In genomic region chr1:167297222-167298214, GRCh38 we compare ENCODE assay signal across 12 cellular contexts.
DNase-seq lines count a peak whose midpoint lies in the region; ATAC-seq and TF ChIP-seq lines count a peak whose summit lies in the region.
"Had no signal": no experiment of that assay in that cellular context is flagged by ENCODE, and none has a peak within 500 bp of the region (broad histone marks: within the 10 kb centered on the region; RNA-seq: fewer than 3 reads in every experiment).

No MANE protein-coding gene starts in this region.

- H3K79me1 ChIP-seq in mesenchymal stem cell (replicated peaks; ENCODE audit: low read length, poor library complexity, severe bottlenecking) = peaks cover 19% of the 10 kb centered on the region

- no peak overlapping the region for H2BK15ac ChIP-seq in mesenchymal stem cell (ENCODE audit: low read depth, poor library complexity, severe bottlenecking)

- H3K23ac ChIP-seq in mesenchymal stem cell (ENCODE audit: low read length in 2 of 2) = no peak overlapping the region

- no peak overlapping the region for H2BK5ac ChIP-seq in mesenchymal stem cell (ENCODE audit: low read depth, low read length, poor library complexity, severe bottlenecking)

- no peak overlapping the region for H3K9ac ChIP-seq in mesenchymal stem cell (ENCODE audit: low read length)

- no peaks in the 10 kb centered on the region for H3K4me1 ChIP-seq in mesenchymal stem cell (ENCODE audit: control insufficient read depth, insufficient read depth, low read depth, low read length)
- H3K4me1 ChIP-seq: uterus had no signal

- no peak overlapping the region for H2BK120ac ChIP-seq in mesenchymal stem cell (ENCODE audit: low read depth, low read length)

- H4K91ac ChIP-seq in mesenchymal stem cell (ENCODE audit: low read length) = no peak overlapping the region

- WGBS in mesenchymal stem cell = 81% methylated on average over 2 of the region's 4 CpGs

- H2AK5ac ChIP-seq in mesenchymal stem cell (ENCODE audit: low read length, severe bottlenecking) = no peak overlapping the region

- H3K36me3 ChIP-seq in mesenchymal stem cell (ENCODE audit: control insufficient read depth in 1 of 2, insufficient read depth in 2 of 2, low read depth in 1 of 2, low read length in 2 of 2) = no peaks in the 10 kb centered on the region
- H3K36me3 ChIP-seq: uterus had no signal

- peak overlapping the region in 1 of 2 experiments; percentile 43 for H3K18ac ChIP-seq in mesenchymal stem cell (ENCODE audit: low read depth in 1 of 2, low read length in 2 of 2)

- no peak overlapping the region for H3K4me2 ChIP-seq in mesenchymal stem cell (ENCODE audit: low read length, poor library complexity, severe bottlenecking)

- H3K4ac ChIP-seq in mesenchymal stem cell (ENCODE audit: low read depth in 1 of 2, low read length in 2 of 2) = no peak overlapping the region

- no peak overlapping the region for H2BK12ac ChIP-seq in mesenchymal stem cell (ENCODE audit: low read length in 2 of 2)

- H3K4me3 ChIP-seq in epithelial cell of esophagus (ENCODE audit: low read length) = no peak overlapping the region
- no peak overlapping the region for H3K4me3 ChIP-seq in mesenchymal stem cell (ENCODE audit: insufficient read depth in 1 of 2, low read depth in 1 of 2, low read length in 2 of 2)
- H3K4me3 ChIP-seq: uterus had no signal

- H3K27me3 ChIP-seq in mesenchymal stem cell (ENCODE audit: control insufficient read depth in 1 of 2, insufficient read depth in 1 of 2, low read length in 2 of 2) = no peaks in the 10 kb centered on the region
- H3K27me3 ChIP-seq: uterus had no signal

- H3K27ac ChIP-seq in mesenchymal stem cell (ENCODE audit: low read length, poor library complexity, severe bottlenecking) = no peak overlapping the region
- H3K27ac ChIP-seq: uterus had no signal

- DNase-seq in AG20443 (ENCODE audit: low spot score) (peak; percentile 23), NOMO-1 (lab: John Stamatoyannopoulos, UW; ENCODE audit: unreplicated experiment in 2 of 2) (peak; percentile 74 to 94), epithelial cell of esophagus (ENCODE audit: low read depth) (peak; percentile 36), mesenchymal stem cell (peak; percentile 56), NCI-H1417 (lab: John Stamatoyannopoulos, UW) (no peak), GM10266 (ENCODE audit: extremely low spot score) (no peak), kidney tubule cell (ENCODE audit: low spot score) (no peak)
- DNase-seq: activated T-cell treated with anti-CD3 and anti-CD28 coated beads, Interleukin-2, amount 50 U/mL, for 72 hours; central memory CD4-positive, alpha-beta T cell; NCI-H526 treated with DMSO at 0.1 percent for 48 hours; uterus had no signal

- no peak for TF ChIP-seq CTCF in epithelial cell of esophagus (IDR thresholded peaks at IDR 0.05; ENCODE audit: insufficient read depth, low read depth, low read length, missing control alignments)
- TF ChIP-seq CTCF in GM10266 (IDR thresholded peaks at IDR 0.05; ENCODE audit: control insufficient read depth, insufficient read depth, low read depth, missing control alignments) = no peak

- no peak overlapping the region for H3K14ac ChIP-seq in mesenchymal stem cell (ENCODE audit: low read length in 2 of 2)

- H4K8ac ChIP-seq in mesenchymal stem cell (ENCODE audit: low read length) = no peak overlapping the region

- no peak for ATAC-seq in GM21717 (IDR thresholded peaks at IDR 0.05; ENCODE audit: unreplicated experiment)
- ATAC-seq: activated T-cell treated with anti-CD3 and anti-CD28 coated beads, Interleukin-2, amount 50 U/mL, for 72 hours had no signal

- no peaks in the 10 kb centered on the region for H3K9me3 ChIP-seq in mesenchymal stem cell (ENCODE audit: control insufficient read depth, low read length)
- H3K9me3 ChIP-seq: uterus had no signal

- no peak overlapping the region for H2AFZ ChIP-seq in mesenchymal stem cell (ENCODE audit: low read depth, low read length)

Comparison
In these comparisons a context has a peak if more than half of its experiments do, and no peak if none do; other contexts are left out.
1. DNase-seq: peak in AG20443 (single experiment), NOMO-1 (2 of 2), epithelial cell of esophagus (single experiment) and mesenchymal stem cell (single experiment); none in NCI-H1417 (0 of 3), GM10266 (single experiment) and kidney tubule cell (single experiment).